In the genomic region with DNA sequence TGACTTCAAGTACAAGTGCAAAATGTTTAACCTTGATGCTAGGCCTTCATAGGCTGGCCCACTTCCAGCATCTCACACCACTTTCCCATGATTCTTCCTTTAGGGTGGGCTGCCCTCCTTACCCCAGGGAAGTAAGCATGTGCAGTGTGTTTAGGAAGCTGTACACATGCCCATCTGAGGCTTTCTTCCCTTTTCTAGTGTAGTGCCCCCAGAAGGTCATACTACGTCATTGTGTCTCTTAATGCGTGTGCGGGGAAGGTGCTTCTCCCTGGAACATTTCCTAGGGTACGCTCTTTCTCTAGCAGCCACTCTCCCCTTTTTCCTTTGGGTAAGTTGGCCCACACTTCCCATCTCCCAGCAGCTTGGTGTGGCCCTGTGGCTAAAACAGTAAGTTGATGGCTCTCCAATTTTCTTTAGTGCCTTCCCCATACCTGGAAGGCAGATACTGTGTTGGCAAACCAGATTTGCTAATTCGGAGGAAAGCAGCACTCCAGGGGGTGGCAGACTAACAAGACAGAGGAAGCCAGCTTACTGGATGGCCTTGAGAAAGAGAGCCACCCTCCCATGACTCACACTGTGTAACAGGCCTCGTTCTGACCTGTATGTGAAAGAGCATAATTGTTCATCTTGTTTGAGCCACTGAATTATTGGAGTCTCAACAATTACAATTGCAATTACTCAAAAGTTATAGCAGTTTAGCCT, we compare ENCODE assay signal across 1 cellular context.
TF ChIP-seq lines count a peak whose summit lies in the region.

No MANE protein-coding gene starts in this region.

TF ChIP-seq in SK-N-SH, 30 proteins besides CTCF, POLR2A, EP300 and RAD21 (continued from another document):
- TF ChIP-seq, protein P1, sequence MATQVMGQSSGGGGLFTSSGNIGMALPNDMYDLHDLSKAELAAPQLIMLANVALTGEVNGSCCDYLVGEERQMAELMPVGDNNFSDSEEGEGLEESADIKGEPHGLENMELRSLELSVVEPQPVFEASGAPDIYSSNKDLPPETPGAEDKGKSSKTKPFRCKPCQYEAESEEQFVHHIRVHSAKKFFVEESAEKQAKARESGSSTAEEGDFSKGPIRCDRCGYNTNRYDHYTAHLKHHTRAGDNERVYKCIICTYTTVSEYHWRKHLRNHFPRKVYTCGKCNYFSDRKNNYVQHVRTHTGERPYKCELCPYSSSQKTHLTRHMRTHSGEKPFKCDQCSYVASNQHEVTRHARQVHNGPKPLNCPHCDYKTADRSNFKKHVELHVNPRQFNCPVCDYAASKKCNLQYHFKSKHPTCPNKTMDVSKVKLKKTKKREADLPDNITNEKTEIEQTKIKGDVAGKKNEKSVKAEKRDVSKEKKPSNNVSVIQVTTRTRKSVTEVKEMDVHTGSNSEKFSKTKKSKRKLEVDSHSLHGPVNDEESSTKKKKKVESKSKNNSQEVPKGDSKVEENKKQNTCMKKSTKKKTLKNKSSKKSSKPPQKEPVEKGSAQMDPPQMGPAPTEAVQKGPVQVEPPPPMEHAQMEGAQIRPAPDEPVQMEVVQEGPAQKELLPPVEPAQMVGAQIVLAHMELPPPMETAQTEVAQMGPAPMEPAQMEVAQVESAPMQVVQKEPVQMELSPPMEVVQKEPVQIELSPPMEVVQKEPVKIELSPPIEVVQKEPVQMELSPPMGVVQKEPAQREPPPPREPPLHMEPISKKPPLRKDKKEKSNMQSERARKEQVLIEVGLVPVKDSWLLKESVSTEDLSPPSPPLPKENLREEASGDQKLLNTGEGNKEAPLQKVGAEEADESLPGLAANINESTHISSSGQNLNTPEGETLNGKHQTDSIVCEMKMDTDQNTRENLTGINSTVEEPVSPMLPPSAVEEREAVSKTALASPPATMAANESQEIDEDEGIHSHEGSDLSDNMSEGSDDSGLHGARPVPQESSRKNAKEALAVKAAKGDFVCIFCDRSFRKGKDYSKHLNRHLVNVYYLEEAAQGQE (IDR thresholded peaks at IDR 0.05; ENCODE audit: low read depth, low read length): no peak
- no peak for TF ChIP-seq POLR2AphosphoS5 (IDR thresholded peaks at IDR 0.05; ENCODE audit: low read depth, low read length)
- TF ChIP-seq YY1 (IDR thresholded peaks at IDR 0.05; ENCODE audit: low read depth): no peak
- TF ChIP-seq TCF12 (IDR thresholded peaks at IDR 0.05): no peak
- no peak for TF ChIP-seq GATA2 (CRISPR knock-in tag; IDR thresholded peaks at IDR 0.05)
- no peak for TF ChIP-seq NFIC (IDR thresholded peaks at IDR 0.05; ENCODE audit: borderline replicate concordance)
